1 cellular context compared by ENCODE assay signal in the genomic region with DNA sequence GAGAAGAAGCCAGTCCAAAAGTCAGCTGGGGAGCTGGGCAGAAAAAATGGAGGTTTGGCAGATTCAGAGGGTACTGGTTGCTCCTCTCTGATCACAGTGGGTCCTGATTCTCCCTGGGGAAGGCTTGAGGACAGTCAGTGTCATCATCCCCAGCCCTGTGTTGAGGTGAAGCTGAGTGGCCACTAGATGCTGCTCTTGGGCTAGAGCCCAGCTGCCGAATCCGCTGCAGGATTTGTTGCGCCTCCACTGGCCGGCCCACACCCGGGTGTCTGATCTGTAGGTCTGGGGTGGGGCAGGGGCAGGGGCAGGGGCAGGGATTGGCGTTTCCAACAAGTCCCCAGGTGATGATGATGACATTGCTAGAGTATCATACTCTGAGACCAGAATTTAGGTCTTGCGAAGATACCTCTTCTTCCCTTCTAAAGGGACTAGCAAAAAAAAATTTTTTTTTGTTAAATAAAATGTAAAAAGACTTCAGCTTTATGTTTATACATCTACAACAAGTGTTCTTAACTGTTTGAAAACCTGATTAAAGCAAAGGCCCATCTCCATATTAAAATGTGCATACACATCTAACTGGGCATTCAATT.
TF ChIP-seq lines count a peak whose summit lies in the region.

No MANE protein-coding gene starts in this region.

TF ChIP-seq in IMR-90, 13 proteins besides CTCF, POLR2A, EP300 and RAD21:
- peak; percentile 84 for TF ChIP-seq SMC3 (IDR thresholded peaks at IDR 0.05; ENCODE audit: low read depth, low read length)
- no peak for TF ChIP-seq BHLHE40 (IDR thresholded peaks at IDR 0.05; ENCODE audit: low read depth, low read length)
- TF ChIP-seq CEBPB (IDR thresholded peaks at IDR 0.05; ENCODE audit: low read depth, low read length): peak; percentile 37; the same call in 1 of the 2 replicates
